In genomic region chr13:50080158-50080855, GRCh38 we compare ENCODE assay signal across 8 cellular contexts.
DNase-seq lines count a peak whose midpoint lies in the region; ATAC-seq and TF ChIP-seq lines count a peak whose summit lies in the region.

No MANE protein-coding gene starts in this region.

- H3K9me3 ChIP-seq in SK-N-MC (ENCODE audit: low read depth, low read length): no peaks in the 10 kb centered on the region
- H3K9me3 ChIP-seq in breast epithelium: no peaks in the 10 kb centered on the region

- H3K27ac ChIP-seq in C4-2B: peak overlapping the region; percentile 97
- peak overlapping the region; percentile 99 for H3K27ac ChIP-seq in HL-60 (replicated peaks)
- peak overlapping the region; percentile 95; the same call in 1 of the 2 replicates for H3K27ac ChIP-seq in SK-N-MC
- H3K27ac ChIP-seq in breast epithelium: peak overlapping the region; percentile 85

- TF ChIP-seq CTCF in C4-2B (conservative IDR thresholded peaks at IDR 0.05) (no peak), HL-60 (IDR thresholded peaks at IDR 0.05; ENCODE audit: insufficient read depth, low read length) (no peak), breast epithelium (IDR thresholded peaks at IDR 0.05) (no peak)

- intact Hi-C loops in breast epithelium (cut with DNase I; ENCODE audit: low total_unique reads): loop anchor here (5.0 kb wide), 1 partner anchor 47 kb away; no protein-coding TSS in a partner anchor

- H3K27me3 ChIP-seq in HL-60 (ENCODE audit: insufficient read depth, poor library complexity, severe bottlenecking) (no peaks in the 10 kb centered on the region), breast epithelium (peaks cover 0 to 8% of the 10 kb centered on the region in 2 donors)

- peak overlapping the region; percentile 67 for H3K4me3 ChIP-seq in HL-60 (replicated peaks; ENCODE audit: insufficient read depth, low read length)
- peak overlapping the region; percentile 89 for H3K4me3 ChIP-seq in SK-N-MC
- peak overlapping the region; percentile 58 to 84 (median 78) for H3K4me3 ChIP-seq in breast epithelium

- DNase-seq in HL-60 (ENCODE audit: low read depth in 1 of 2, low spot score in 1 of 2) (peak in 1 of 2 experiments; percentile 52), SK-N-MC (ENCODE audit: low read depth, low spot score) (no peak), breast epithelium (ENCODE audit: low spot score in 2 of 2) (no peak), kidney glomerular epithelial cell (lab: John Stamatoyannopoulos, UW) (peak; percentile 71)
- peak; percentile 29 for DNase-seq in stimulated activated CD4-positive, alpha-beta T cell treated with anti-CD3 and anti-CD28 coated beads, Interleukin-4, amount 100 ng/mL, for 1 hour

- H3K4me1 ChIP-seq in breast epithelium: peaks cover 0 to 7% of the 10 kb centered on the region in 2 donors

- H3K9ac ChIP-seq in SK-N-MC (ENCODE audit: insufficient read length): peak overlapping the region; percentile 96

- H3K36me3 ChIP-seq in SK-N-MC (ENCODE audit: insufficient read depth, low read length) (no peaks in the 10 kb centered on the region; the same call in 1 of the 2 replicates), breast epithelium (no peaks in the 10 kb centered on the region)

- no peak for TF ChIP-seq POLR2A in breast epithelium (IDR thresholded peaks at IDR 0.05)

- no peak for ATAC-seq in HG03108 (IDR thresholded peaks at IDR 0.05; ENCODE audit: unreplicated experiment)
- ATAC-seq in GM19455 (IDR thresholded peaks at IDR 0.05; ENCODE audit: unreplicated experiment): no peak

Comparison
In these comparisons a context has a peak if more than half of its experiments do, and no peak if none do; other contexts are left out.
1. DNase-seq: peak in kidney glomerular epithelial cell (single experiment) and stimulated activated CD4-positive, alpha-beta T cell treated with anti-CD3 and anti-CD28 coated beads, Interleukin-4, amount 100 ng/mL, for 1 hour (single experiment); none in SK-N-MC (single experiment) and breast epithelium (0 of 2).
2. Peak in every context shown above with its lines, with median percentiles within 50 percentile points of each other: H3K27ac ChIP-seq and H3K4me3 ChIP-seq.